Comparison of ENCODE assay signal across 10 cellular contexts in the genomic region with DNA sequence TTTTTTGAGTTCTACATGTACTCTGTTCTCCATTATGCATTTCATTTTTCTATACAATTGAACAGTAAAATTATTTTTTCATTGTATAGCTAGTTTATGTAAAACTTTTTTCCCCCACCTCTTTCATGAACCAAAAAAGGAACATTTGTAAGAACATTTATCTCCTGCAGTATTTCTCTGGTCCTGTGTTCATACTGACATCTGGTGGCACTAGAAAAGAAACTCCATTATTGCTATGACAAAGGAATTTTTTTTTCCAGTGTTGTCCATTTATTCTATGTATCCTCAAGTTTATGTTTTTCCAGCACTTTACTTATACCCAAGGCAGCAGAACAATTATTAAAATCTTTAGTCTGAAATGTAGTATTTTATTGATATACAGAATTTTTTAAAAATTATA. TPM values are rescaled to one million over a fixed set of nuclear protein-coding genes. Genes with fewer than 3 reads are reported as not detected.
DNase-seq lines count a peak whose midpoint lies in the region; ATAC-seq and TF ChIP-seq lines count a peak whose summit lies in the region.
"Had no signal": no experiment of that assay in that cellular context is flagged by ENCODE, and none has a peak within 500 bp of the region (broad histone marks: within the 10 kb centered on the region; RNA-seq: fewer than 3 reads in every experiment).

No MANE protein-coding gene starts in this region.

- no peak overlapping the region for H3K4me3 Mint-ChIP-seq in chondrocyte (ENCODE audit: unreplicated experiment)
- H3K4me3 Mint-ChIP-seq: B cell had no signal

- H3K36me3 Mint-ChIP-seq in chondrocyte (ENCODE audit: low read depth) = peaks cover 11% of the 10 kb centered on the region

- H3K27me3 Mint-ChIP-seq in chondrocyte (ENCODE audit: low read depth) = no peaks in the 10 kb centered on the region
- H3K27me3 Mint-ChIP-seq: B cell, IgD-negative memory B cell had no signal

- ATAC-seq in HG03520 (IDR thresholded peaks at IDR 0.05; ENCODE audit: unreplicated experiment) = no peak

- peaks cover 41% of the 10 kb centered on the region for H3K4me1 Mint-ChIP-seq in chondrocyte (ENCODE audit: low read depth)

- DNase-seq in NCI-H1092 treated with DMSO at 0.1 percent for 48 hours (lab: John Stamatoyannopoulos, UW) (peak; percentile 6), NCI-H1092 (lab: John Stamatoyannopoulos, UW) (no peak), NCI-H2171 (lab: John Stamatoyannopoulos, UW) (peak; percentile 35), chondrocyte (ENCODE audit: low spot score) (no peak), pons (ENCODE audit: low spot score) (peak; percentile 68), cerebellar nuclear complex (lab: John Stamatoyannopoulos, UW) (no peak)
- no peak for DNase-seq in stimulated activated CD4-positive, alpha-beta T cell treated with anti-CD3 and anti-CD28 coated beads, Interleukin-4, amount 100 ng/mL, for 1 hour

- no peak overlapping the region for H3K27ac Mint-ChIP-seq in chondrocyte (ENCODE audit: unreplicated experiment)
- H3K27ac Mint-ChIP-seq: B cell had no signal

- peak; percentile 90 for TF ChIP-seq CTCF in chondrocyte (IDR thresholded peaks at IDR 0.05)

- H3K9me3 Mint-ChIP-seq in chondrocyte (ENCODE audit: low read depth) = peaks cover 4% of the 10 kb centered on the region

RNA-seq across cellular contexts. Expression of a gene that starts 27.4 kb away (rescaled TPM):
- 2.7 to 3.0 TPM (median 2.9 TPM) in 3 replicates for total RNA-seq in chondrocyte

RNA-seq across cellular contexts. Expression of a gene that starts 46.6 kb away (rescaled TPM):
- total RNA-seq in chondrocyte = 18.9 to 28.4 TPM (median 20.9 TPM) in 3 replicates

RNA-seq across cellular contexts. Expression of a gene that starts 46.7 kb away (rescaled TPM):
- total RNA-seq in chondrocyte = 71.4 to 93.4 TPM (median 71.6 TPM) in 3 replicates

Comparison
In these comparisons a context has a peak if more than half of its experiments do, and no peak if none do; other contexts are left out.
1. DNase-seq: peak in NCI-H1092 treated with DMSO at 0.1 percent for 48 hours (single experiment), NCI-H2171 (single experiment) and pons (single experiment); none in NCI-H1092 (single experiment), chondrocyte (single experiment), cerebellar nuclear complex (0 of 2) and stimulated activated CD4-positive, alpha-beta T cell treated with anti-CD3 and anti-CD28 coated beads, Interleukin-4, amount 100 ng/mL, for 1 hour (single experiment).